18 cellular contexts compared by ENCODE assay signal in the genomic region with DNA sequence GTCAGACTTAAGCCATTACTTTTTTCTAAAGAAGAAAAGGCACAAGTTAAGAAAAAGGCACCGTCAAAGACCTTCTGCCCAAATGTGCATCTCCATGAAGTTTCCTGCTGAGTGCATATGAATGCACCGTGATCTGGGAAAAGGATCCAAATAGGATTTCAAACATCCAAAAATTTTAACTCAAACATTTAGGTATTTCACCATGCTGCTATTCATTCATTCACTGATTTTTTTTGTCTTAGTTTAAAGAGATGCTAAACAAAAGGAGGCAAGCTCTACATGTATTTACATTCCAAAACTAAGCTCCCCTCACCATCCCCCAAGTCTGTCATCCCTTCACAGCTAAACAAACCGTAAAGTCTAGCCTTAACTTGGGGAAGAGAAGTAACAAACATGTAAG.
DNase-seq lines count a peak whose midpoint lies in the region; ATAC-seq, FAIRE-seq and TF ChIP-seq lines count a peak whose summit lies in the region.
"Had no signal": no experiment of that assay in that cellular context is flagged by ENCODE, and none has a peak within 500 bp of the region (broad histone marks: within the 10 kb centered on the region; RNA-seq: fewer than 3 reads in every experiment).

No MANE protein-coding gene starts in this region.

- no peak overlapping the region for H2BK15ac ChIP-seq in H1 (ENCODE audit: low read length)

- TF ChIP-seq EP300 in H1 (IDR thresholded peaks at IDR 0.05; ENCODE audit: borderline replicate concordance in 1 of 2, low read depth in 2 of 2, low read length in 2 of 2) = peak in 1 of 2 experiments; percentile 90; a peak in 2 of 3 replicates

- no peak overlapping the region for H2AFZ ChIP-seq in H1 (ENCODE audit: low read length)

- H3K4ac ChIP-seq in H1 (replicated peaks; ENCODE audit: insufficient read length, low read depth, low read length) = no peak overlapping the region

- in situ Hi-C loops in HAP-1 (cut with MboI; ENCODE audit: low sequenced_read_pairs) = no loop called here

- peaks cover 18% of the 10 kb centered on the region for H3K4me1 ChIP-seq in HAP-1
- peaks cover 5 to 37% (median 16%) of the 10 kb centered on the region in 4 experiments; a peak in 6 of 7 replicates for H3K4me1 ChIP-seq in H1 (replicated peaks in 1 of 4; ENCODE audit: control insufficient read depth in 3 of 4, insufficient read depth in 4 of 4, low read length in 3 of 4)
- H3K4me1 ChIP-seq: Peyer's patch had no signal

- no peaks in the 10 kb centered on the region; a peak in 1 of 4 replicates for H3K79me2 ChIP-seq in H1 (ENCODE audit: control insufficient read depth in 1 of 2, insufficient read depth in 2 of 2, low read length in 2 of 2)

- H3K4me2 ChIP-seq in H1 (ENCODE audit: insufficient read depth in 1 of 2, low read depth in 2 of 2, low read length in 2 of 2) = peak overlapping the region; percentile 8 to 51; a peak in 2 of 4 replicates
- H3K4me2 ChIP-seq: BLaER1 treated with 17β-estradiol and CSF1 and Interleukin-3, amounts not matched to agents 10 nM and 100 nM had no signal

- H2BK12ac ChIP-seq in H1 (ENCODE audit: low read depth, low read length) = no peak overlapping the region

- H3K4me3 ChIP-seq in HAP-1 (no peak overlapping the region), H1 (ENCODE audit: extremely low read depth in 1 of 4, insufficient read depth in 2 of 4, low read depth in 3 of 4, low read length in 4 of 4) (peak overlapping the region in 2 of 4 experiments; percentile 4 to 45; a peak in 2 of 8 replicates)
- H3K4me3 ChIP-seq: BLaER1 treated with 17β-estradiol and CSF1 and Interleukin-3, amounts not matched to agents 10 nM and 100 nM; Peyer's patch had no signal

- 0 out of 2 replicates have a peak, but pooled peaks cover 1% of the 10 kb centered on the region for H3K23me2 ChIP-seq in H1 (ENCODE audit: low read depth, low read length)

- POLR2A ChIA-PET in H1 (lab: Charles Lee; ENCODE audit: partially characterized antibody) = interaction anchor here (0.6 to 1.3 kb wide), 6 partner anchors 11 to 73 kb away, joined by 3 to 5 read pairs (median 3); no protein-coding TSS in a partner anchor

- no peak for TF ChIP-seq POLR2A in H1 (IDR thresholded peaks at IDR 0.05; ENCODE audit: control extremely low read depth in 1 of 2, low read depth in 2 of 2, low read length in 2 of 2)

- peak; percentile 15 to 71 for DNase-seq in HAP-1 (ENCODE audit: low spot score in 2 of 2)
- DNase-seq in H1 (ENCODE audit: low read depth in 1 of 2, low spot score in 2 of 2) = peak in 1 of 2 experiments; percentile 73
- DNase-seq in iPS-NIHi11 (ENCODE audit: low spot score) = peak; percentile 57
- DNase-seq in NCI-H524 (lab: John Stamatoyannopoulos, UW) = no peak
- no peak for DNase-seq in stimulated activated naive CD4-positive, alpha-beta T cell (lab: John Stamatoyannopoulos, UW)
- DNase-seq: EL, Karpas-422, MM.1S, NCI-H1105 treated with DMSO at 0.1 percent for 48 hours, NCI-H187, NCI-H446 treated with DMSO at 0.1 percent for 48 hours, Peyer's patch, Right ventricle myocardium superior had no signal

- ATAC-seq in HG02840 (IDR thresholded peaks at IDR 0.05; ENCODE audit: low FRiP score, unreplicated experiment) (no peak), HG03439 (IDR thresholded peaks at IDR 0.05; ENCODE audit: unreplicated experiment) (no peak)
- ATAC-seq: HCT116, SK-N-SH treated with all-trans-retinoic acid at 6 μM for 48 hours had no signal

- H3K56ac ChIP-seq in H1 (replicated peaks; ENCODE audit: insufficient read length, low read depth, low read length) = no peak overlapping the region

- H3K18ac ChIP-seq in H1 (ENCODE audit: extremely low read depth, low read length) = no peak overlapping the region

- CTCF ChIA-PET in H1 (lab: Charles Lee; ENCODE audit: partially characterized antibody) = interaction anchor here (0.8 kb wide), 1 partner anchor 198 kb away, joined by 3 read pairs; no protein-coding TSS in a partner anchor

- 1% methylated on average over 3 of the region's 3 CpGs; no CpG with 5 or more reads in 1 of the 2 experiments for WGBS in H1 (ENCODE audit: extremely low coverage in 1 of 2, insufficient coverage in 1 of 2, insufficient read length in 1 of 2, insufficient replicate concordance in 2 of 2, low coverage in 1 of 2, low lambda C conversion rate in 2 of 2, missing lambda C conversion rate in 1 of 2), 2 experiments

- no peak overlapping the region for H3K23ac ChIP-seq in H1 (ENCODE audit: insufficient read length)

- H3K36me3 ChIP-seq in HAP-1 (replicated peaks) (no peaks in the 10 kb centered on the region), H1 (ENCODE audit: control insufficient read depth in 2 of 4, insufficient read depth in 4 of 4, low read length in 3 of 4) (no peaks in the 10 kb centered on the region)
- H3K36me3 ChIP-seq: Peyer's patch had no signal

- no peaks in the 10 kb centered on the region; the same call in 1 of the 2 replicates for H3K79me1 ChIP-seq in H1 (ENCODE audit: low read depth, low read length)

- H4K91ac ChIP-seq in H1 (replicated peaks; ENCODE audit: insufficient read length, low read length) = no peak overlapping the region

- H2BK120ac ChIP-seq in H1 (replicated peaks; ENCODE audit: low read depth, low read length) = no peak overlapping the region

- H2BK5ac ChIP-seq in H1 (ENCODE audit: low read depth, low read length) = 0 out of 2 replicates have a peak overlapping the region, but pooled peaks have one; percentile 99

- no peak overlapping the region for H3K14ac ChIP-seq in H1 (ENCODE audit: insufficient read length)

- no peak overlapping the region; the same call in 1 of the 2 replicates for H3K27ac ChIP-seq in H1 (ENCODE audit: low read depth, low read length)
- H3K27ac ChIP-seq: BLaER1 treated with 17β-estradiol and CSF1 and Interleukin-3, amounts not matched to agents 10 nM and 100 nM; Peyer's patch had no signal

- no peak overlapping the region for H2AK5ac ChIP-seq in H1 (ENCODE audit: low read depth, low read length)

- no peak for TF ChIP-seq CTCF in H1 (IDR thresholded peaks at IDR 0.05; ENCODE audit: control extremely low read depth in 1 of 3, insufficient read depth in 1 of 3, low read depth in 1 of 3, low read length in 3 of 3)

- no peak overlapping the region for H4K5ac ChIP-seq in H1 (ENCODE audit: insufficient read length, low read depth, low read length)

- H3K9ac ChIP-seq in H1 (replicated peaks in 1 of 4; ENCODE audit: extremely low read depth in 1 of 4, low read depth in 3 of 4, low read length in 3 of 4) = no peak overlapping the region
- H3K9ac ChIP-seq: BLaER1 treated with 17β-estradiol and CSF1 and Interleukin-3, amounts not matched to agents 10 nM and 100 nM had no signal

- H4K20me1 ChIP-seq in H1 (replicated peaks in 1 of 2; ENCODE audit: control insufficient read depth in 1 of 2, insufficient read depth in 2 of 2, low read length in 2 of 2) = no peaks in the 10 kb centered on the region
- H4K20me1 ChIP-seq: BLaER1 treated with 17β-estradiol and CSF1 and Interleukin-3, amounts not matched to agents 10 nM and 100 nM had no signal

- FAIRE-seq in H1 (lab: Jason Lieb, UNC) = peak; percentile 96

- H3K27me3 ChIP-seq in HAP-1 (ENCODE audit: low read depth) = no peaks in the 10 kb centered on the region
- H3K27me3 ChIP-seq in H1 (replicated peaks in 1 of 4; ENCODE audit: control insufficient read depth in 3 of 4, extremely low read depth in 1 of 4, insufficient read depth in 3 of 4, low read length in 3 of 4) = no peaks in the 10 kb centered on the region
- H3K27me3 ChIP-seq: BLaER1 treated with 17β-estradiol and CSF1 and Interleukin-3, amounts not matched to agents 10 nM and 100 nM; Peyer's patch had no signal

- no peak overlapping the region for H2BK20ac ChIP-seq in H1 (ENCODE audit: low read length)

- H4K8ac ChIP-seq in H1 (ENCODE audit: extremely low read depth, insufficient read depth, low read length) = no peak overlapping the region

- TF ChIP-seq RAD21 in H1 (IDR thresholded peaks at IDR 0.05 in 1 of 2, conservative IDR thresholded peaks at IDR 0.05 in 1 of 2; ENCODE audit: low read depth in 2 of 2, low read length in 2 of 2) = peak in 1 of 2 experiments; percentile 0; a peak in 1 of 4 replicates

- H3K9me3 ChIP-seq in HAP-1 (no peaks in the 10 kb centered on the region), H1 (ENCODE audit: insufficient read depth in 2 of 2, low read depth in 1 of 2, low read length in 1 of 2) (peaks cover 0 to 4% of the 10 kb centered on the region in 2 experiments; a peak in 1 of 4 replicates)
- H3K9me3 ChIP-seq: Peyer's patch had no signal

TF ChIP-seq in H1, 55 proteins besides CTCF, POLR2A, EP300 and RAD21 (continues in another document):
- TF ChIP-seq SIX5 (IDR thresholded peaks at IDR 0.05; ENCODE audit: low read depth, low read length) = peak; percentile 15; the same call in 1 of the 2 replicates
- TF ChIP-seq JUN (IDR thresholded peaks at IDR 0.05; ENCODE audit: low read depth, low read length) = no peak

Comparison
In these comparisons a context has a peak if more than half of its experiments do, and no peak if none do; other contexts are left out.
1. DNase-seq: peak in HAP-1 (2 of 2) and iPS-NIHi11 (single experiment); none in NCI-H524 (0 of 2) and stimulated activated naive CD4-positive, alpha-beta T cell (0 of 6).